9 cellular contexts compared by ENCODE assay signal in genomic region chr9:111691686-111692329, GRCh38. TPM values are rescaled to one million over a fixed set of nuclear protein-coding genes. Genes with fewer than 3 reads are reported as not detected.
DNase-seq lines count a peak whose midpoint lies in the region; ATAC-seq and TF ChIP-seq lines count a peak whose summit lies in the region.
"Had no signal": no experiment of that assay in that cellular context is flagged by ENCODE, and none has a peak within 500 bp of the region (broad histone marks: within the 10 kb centered on the region; RNA-seq: fewer than 3 reads in every experiment).

No MANE protein-coding gene starts in this region.

- H3K9me3 Mint-ChIP-seq in activated CD4-positive, alpha-beta memory T cell treated with anti-CD3 and anti-CD28 coated beads, Interleukin-2, amount 10 ng/mL, durations not matched to agents 7 days and 5 days, result no peaks in the 10 kb centered on the region
- H3K9me3 Mint-ChIP-seq: activated B cell treated with CpG ODN at 0.5 μM for 24 hours had no signal

- no peaks in the 10 kb centered on the region for H4K20me1 ChIP-seq in SU-DHL-6 (ENCODE audit: low read depth, low read length)

- peak; percentile 43 for TF ChIP-seq CTCF in SU-DHL-6 (IDR thresholded peaks at IDR 0.05; ENCODE audit: insufficient read depth, low read length, poor library complexity, severe bottlenecking)
- TF ChIP-seq CTCF in kidney epithelial cell (IDR thresholded peaks at IDR 0.05; ENCODE audit: insufficient read depth, low read length, poor library complexity, severe bottlenecking), result peak; percentile 47

- H3K36me3 ChIP-seq in SU-DHL-6 (ENCODE audit: low read length) (no peaks in the 10 kb centered on the region), kidney epithelial cell (ENCODE audit: control insufficient read depth, insufficient read depth, low read length) (no peaks in the 10 kb centered on the region)

- POLR2A ChIA-PET in activated CD4-positive, alpha-beta memory T cell treated with anti-CD3 and anti-CD28 coated beads, Interleukin-2, amount 10 ng/mL, durations not matched to agents 7 days and 5 days (lab: Charles Lee), result no interaction called here

- H2AFZ ChIP-seq in SU-DHL-6 (ENCODE audit: low read depth, low read length, severe bottlenecking), result peak overlapping the region; percentile 12

- no peak overlapping the region for H3K27ac Mint-ChIP-seq in activated CD4-positive, alpha-beta memory T cell treated with anti-CD3 and anti-CD28 coated beads, Interleukin-2, amount 10 ng/mL, durations not matched to agents 7 days and 5 days
- H3K27ac Mint-ChIP-seq: activated B cell treated with CpG ODN at 0.5 μM for 24 hours had no signal

- no peaks in the 10 kb centered on the region for H3K4me1 Mint-ChIP-seq in activated CD4-positive, alpha-beta memory T cell treated with anti-CD3 and anti-CD28 coated beads, Interleukin-2, amount 10 ng/mL, durations not matched to agents 7 days and 5 days
- H3K4me1 Mint-ChIP-seq: activated B cell treated with CpG ODN at 0.5 μM for 24 hours had no signal

- no peaks in the 10 kb centered on the region for H3F3A ChIP-seq in SU-DHL-6 (ENCODE audit: insufficient read depth)

- CTCF ChIA-PET in activated CD4-positive, alpha-beta memory T cell treated with anti-CD3 and anti-CD28 coated beads, Interleukin-2, amount 10 ng/mL, durations not matched to agents 7 days and 5 days (lab: Charles Lee), result interaction anchor here (1.4 to 3.6 kb wide), 3 partner anchors 11 to 95 kb away, joined by 3 to 19 read pairs (median 11); no protein-coding TSS in a partner anchor

- ATAC-seq in HG03108 (IDR thresholded peaks at IDR 0.05; ENCODE audit: unreplicated experiment) (no peak), HG03439 (IDR thresholded peaks at IDR 0.05; ENCODE audit: unreplicated experiment) (no peak)

- H3K79me2 ChIP-seq in SU-DHL-6 (ENCODE audit: insufficient read depth, low read length), result no peaks in the 10 kb centered on the region

- H3K9ac ChIP-seq in SU-DHL-6 (ENCODE audit: low read length), result no peak overlapping the region

- no peaks in the 10 kb centered on the region for H3K9me3 ChIP-seq in SU-DHL-6 (ENCODE audit: insufficient read depth, low read length)

- H3K4me3 ChIP-seq in SU-DHL-6 (ENCODE audit: insufficient read depth, low read length, poor library complexity, severe bottlenecking) (no peak overlapping the region), kidney epithelial cell (ENCODE audit: low read depth, low read length) (no peak overlapping the region)

- H3K9me2 ChIP-seq in SU-DHL-6 (replicated peaks; ENCODE audit: insufficient read depth, low read length), result no peaks in the 10 kb centered on the region

- no peak overlapping the region for H3K4me2 ChIP-seq in SU-DHL-6 (ENCODE audit: low read depth, low read length, poor library complexity, severe bottlenecking)

- no peak overlapping the region for H3K27ac ChIP-seq in SU-DHL-6 (ENCODE audit: low read depth, low read length)

- H3K4me3 Mint-ChIP-seq in activated CD4-positive, alpha-beta memory T cell treated with anti-CD3 and anti-CD28 coated beads, Interleukin-2, amount 10 ng/mL, durations not matched to agents 7 days and 5 days, result no peak overlapping the region
- H3K4me3 Mint-ChIP-seq: activated B cell treated with CpG ODN at 0.5 μM for 24 hours had no signal

- no peaks in the 10 kb centered on the region for H3K27me3 Mint-ChIP-seq in activated CD4-positive, alpha-beta memory T cell treated with anti-CD3 and anti-CD28 coated beads, Interleukin-2, amount 10 ng/mL, durations not matched to agents 7 days and 5 days
- H3K27me3 Mint-ChIP-seq: activated B cell treated with CpG ODN at 0.5 μM for 24 hours had no signal

- no peaks in the 10 kb centered on the region for H3K27me3 ChIP-seq in SU-DHL-6 (ENCODE audit: low read length)
- H3K27me3 ChIP-seq in kidney epithelial cell (ENCODE audit: control insufficient read depth, insufficient read depth, low read length), result no peaks in the 10 kb centered on the region

- H3K36me3 Mint-ChIP-seq in activated CD4-positive, alpha-beta memory T cell treated with anti-CD3 and anti-CD28 coated beads, Interleukin-2, amount 10 ng/mL, durations not matched to agents 7 days and 5 days (ENCODE audit: low read depth), result no peaks in the 10 kb centered on the region

- DNase-seq in EH (ENCODE audit: low read depth) (peak; percentile 54), LHCN-M2 (ENCODE audit: low read depth) (peak; percentile 60), kidney epithelial cell (ENCODE audit: low read depth) (no peak)
- DNase-seq in activated naive CD4-positive, alpha-beta T cell (lab: John Stamatoyannopoulos, UW), result no peak
- no peak for DNase-seq in activated CD4-positive, alpha-beta memory T cell treated with anti-CD3 and anti-CD28 coated beads, Interleukin-2, amount 10 ng/mL, durations not matched to agents 7 days and 5 days
- DNase-seq: activated B cell treated with CpG ODN at 0.5 μM for 24 hours had no signal

RNA-seq across cellular contexts. Expression of gene GNG10, which starts 30.4 kb away (rescaled TPM):
- total RNA-seq in LHCN-M2 (2014; rRNA removed) (117 and 122 TPM in 2 replicates), kidney epithelial cell (69.3 and 88.4 TPM in 2 replicates)
- polyA plus RNA-seq in LHCN-M2 (2012), result 32.5 TPM
- 10 to 100 TPM; 22.2 to 23.8 TPM for total RNA-seq in activated CD4-positive, alpha-beta memory T cell treated with anti-CD3 and anti-CD28 coated beads, Interleukin-2, amount 10 ng/mL, durations not matched to agents 7 days and 5 days

Comparison
In these comparisons a context has a peak if more than half of its experiments do, and no peak if none do; other contexts are left out.
1. DNase-seq: peak in EH (single experiment) and LHCN-M2 (single experiment); none in kidney epithelial cell (single experiment), activated naive CD4-positive, alpha-beta T cell (0 of 4) and activated CD4-positive, alpha-beta memory T cell treated with anti-CD3 and anti-CD28 coated beads, Interleukin-2, amount 10 ng/mL, durations not matched to agents 7 days and 5 days (single experiment).